In the genomic region with DNA sequence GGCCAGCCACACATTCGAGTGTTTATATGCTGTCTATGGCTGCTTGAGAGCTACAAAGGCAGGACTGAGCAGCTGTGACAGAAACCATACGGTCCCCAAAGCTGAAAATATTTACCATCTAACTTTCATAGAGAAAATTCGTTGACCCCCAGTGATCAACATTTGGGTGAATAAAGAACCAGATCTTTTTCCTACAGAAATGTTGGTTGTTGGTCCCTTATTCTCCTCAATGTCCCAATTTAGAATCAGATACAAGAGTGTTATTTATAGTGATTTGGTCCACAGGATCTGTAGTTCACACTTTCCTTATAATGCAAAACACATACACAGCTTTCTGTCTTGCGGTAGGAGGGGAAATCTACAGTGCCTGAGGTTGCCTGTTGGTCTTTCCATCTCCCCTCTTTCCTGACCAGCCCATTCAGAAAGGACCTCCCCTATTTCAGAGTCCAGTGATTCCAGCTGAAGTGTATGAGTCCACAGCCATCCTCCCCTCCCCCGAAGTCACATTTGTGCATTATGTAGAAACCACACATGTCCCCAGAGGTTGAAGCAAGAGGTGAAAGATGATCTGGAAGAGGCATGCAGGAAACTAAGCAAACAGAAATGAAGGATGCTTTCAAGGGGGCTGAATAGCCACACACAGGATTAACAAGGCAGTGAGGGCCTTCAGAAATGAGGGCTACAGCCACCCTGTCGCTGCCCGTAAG, we compare ENCODE assay signal across 11 cellular contexts.
A peak's percentile ranks its signal among the peaks of the same experiment; 100 is the strongest.
DNase-seq lines count a peak whose midpoint lies in the region; ATAC-seq and TF ChIP-seq lines count a peak whose summit lies in the region.
"Had no signal": no experiment of that assay in that cellular context is flagged by ENCODE, and none has a peak within 500 bp of the region (broad histone marks: within the 10 kb centered on the region; RNA-seq: fewer than 3 reads in every experiment).

No MANE protein-coding gene starts in this region.

- H3K4me3 Mint-ChIP-seq in activated naive CD8-positive, alpha-beta T cell treated with anti-CD3 and anti-CD28 coated beads for 36 hours, result no peak overlapping the region
- no peak overlapping the region for H3K4me3 Mint-ChIP-seq in MCF 10A (ENCODE audit: unreplicated experiment)

- no peak overlapping the region for H3K27ac ChIP-seq in testis

- H3K27me3 Mint-ChIP-seq in activated naive CD8-positive, alpha-beta T cell treated with anti-CD3 and anti-CD28 coated beads for 36 hours, result peaks cover 4% of the 10 kb centered on the region
- no peaks in the 10 kb centered on the region for H3K27me3 Mint-ChIP-seq in MCF 10A (ENCODE audit: insufficient read depth, unreplicated experiment)

- H3K36me3 Mint-ChIP-seq in activated naive CD8-positive, alpha-beta T cell treated with anti-CD3 and anti-CD28 coated beads for 36 hours, result no peaks in the 10 kb centered on the region
- peaks cover 10% of the 10 kb centered on the region for H3K36me3 Mint-ChIP-seq in MCF 10A (ENCODE audit: insufficient read depth, unreplicated experiment)

- no peaks in the 10 kb centered on the region for H3K9me3 Mint-ChIP-seq in activated naive CD8-positive, alpha-beta T cell treated with anti-CD3 and anti-CD28 coated beads for 36 hours
- no peaks in the 10 kb centered on the region for H3K9me3 Mint-ChIP-seq in MCF 10A (ENCODE audit: unreplicated experiment)

- WGBS in testis, 2 donors, result 64 to 72% methylated on average over 7 of the region's 7 CpGs

- peaks cover 13% of the 10 kb centered on the region for H3K4me1 Mint-ChIP-seq in activated naive CD8-positive, alpha-beta T cell treated with anti-CD3 and anti-CD28 coated beads for 36 hours
- peaks cover 44% of the 10 kb centered on the region for H3K4me1 Mint-ChIP-seq in MCF 10A (ENCODE audit: insufficient read depth, unreplicated experiment)

- no peak overlapping the region for H3K27ac Mint-ChIP-seq in activated naive CD8-positive, alpha-beta T cell treated with anti-CD3 and anti-CD28 coated beads for 36 hours
- H3K27ac Mint-ChIP-seq in MCF 10A (ENCODE audit: low read depth, unreplicated experiment), result no peak overlapping the region

- no peaks in the 10 kb centered on the region for H3K27me3 ChIP-seq in testis

- H3K36me3 ChIP-seq in testis (ENCODE audit: low read depth, missing control alignments), result no peaks in the 10 kb centered on the region

- TF ChIP-seq POLR2A in testis (IDR thresholded peaks at IDR 0.05), result no peak

- H3K4me1 ChIP-seq in testis, result no peaks in the 10 kb centered on the region

- TF ChIP-seq CTCF in MCF 10A (IDR thresholded peaks at IDR 0.05; ENCODE audit: unreplicated experiment) (no peak), testis (IDR thresholded peaks at IDR 0.05) (no peak)

- H3K9me3 ChIP-seq in testis, result no peaks in the 10 kb centered on the region

- intact Hi-C loops in left ventricle myocardium superior (cut with micrococcal nuclease) (no loop called here), MCF 10A (cut with micrococcal nuclease) (no loop called here), testis (cut with DNase I; ENCODE audit: low total_unique reads) (no loop called here)

- POLR2A ChIA-PET in MCF 10A (lab: Yijun Ruan, JAX), result interaction anchor here (1.7 kb wide), 1 partner anchor 12 kb away, joined by 7 read pairs; no protein-coding TSS in a partner anchor

- CTCF ChIA-PET in MCF 10A (lab: Yijun Ruan, JAX), result interaction anchor here (0.6 to 0.7 kb wide), 3 partner anchors 22 to 110 kb away, joined by 3 to 4 read pairs (median 3); no protein-coding TSS in a partner anchor

- H3K4me3 ChIP-seq in testis, result no peak overlapping the region

- no TSS peak for BruUV-seq in MCF 10A (replicated peaks; lab: Mats Ljungman, UMichigan)

- ATAC-seq in left ventricle myocardium superior, result peak; percentile 65

- DNase-seq in DMS79 treated with DMSO at 0.1 percent for 48 hours (lab: John Stamatoyannopoulos, UW) (peak; percentile 89), H4 (ENCODE audit: low spot score) (peak; percentile 39), NCI-H510A treated with DMSO at 0.1 percent for 48 hours (lab: John Stamatoyannopoulos, UW) (peak; percentile 65), left ventricle myocardium superior (no peak), SKM-1 (lab: John Stamatoyannopoulos, UW; ENCODE audit: unreplicated experiment) (no peak), MCF 10A (ENCODE audit: unreplicated experiment) (no peak), testis (no peak)
- no peak for DNase-seq in activated naive CD8-positive, alpha-beta T cell treated with anti-CD3 and anti-CD28 coated beads for 36 hours
- DNase-seq: EL, SHP77 treated with DMSO at 0.1 percent for 48 hours, small intestine had no signal

Comparison
In these comparisons a context has a peak if more than half of its experiments do, and no peak if none do; other contexts are left out.
1. DNase-seq: peak in DMS79 treated with DMSO at 0.1 percent for 48 hours (single experiment), H4 (single experiment) and NCI-H510A treated with DMSO at 0.1 percent for 48 hours (single experiment); none in left ventricle myocardium superior (single experiment), SKM-1 (single experiment), activated naive CD8-positive, alpha-beta T cell treated with anti-CD3 and anti-CD28 coated beads for 36 hours (single experiment), MCF 10A (single experiment) and testis (single experiment).